ENCODE assay signal across 9 cellular contexts in genomic region chr3:180990494-180990893, GRCh38. TPM values are rescaled to one million over a fixed set of nuclear protein-coding genes. Genes with fewer than 3 reads are reported as not detected.
DNase-seq lines count a peak whose midpoint lies in the region; ATAC-seq and TF ChIP-seq lines count a peak whose summit lies in the region.
"Had no signal": no experiment of that assay in that cellular context is flagged by ENCODE, and none has a peak within 500 bp of the region (broad histone marks: within the 10 kb centered on the region; RNA-seq: fewer than 3 reads in every experiment).

No MANE protein-coding gene starts in this region.

- 9 to 16% (median 11%) methylated on average over 2 of the region's 2 CpGs for WGBS in spleen, 5 donors
- WGBS in mesendoderm (ENCODE audit: extremely low coverage, insufficient coverage, low lambda C conversion rate) = no CpG with 5 or more reads among the region's 2 CpGs

- H2BK5ac ChIP-seq in mesendoderm (ENCODE audit: low read length) = no peak overlapping the region

- no peak overlapping the region for H4K5ac ChIP-seq in mesendoderm (ENCODE audit: low read length)

- H3K4me2 ChIP-seq in mesendoderm (ENCODE audit: low read length) = no peak overlapping the region

- H3K79me1 ChIP-seq in mesendoderm (ENCODE audit: low read length) = peaks cover 3% of the 10 kb centered on the region

- TF ChIP-seq CTCF in HFF-Myc (IDR thresholded peaks at IDR 0.05; ENCODE audit: low read depth, low read length, missing control alignments) (no peak), fibroblast of pulmonary artery (IDR thresholded peaks at IDR 0.05; ENCODE audit: low read length, missing control alignments) (no peak), spleen (IDR thresholded peaks at IDR 0.05 in 8 of 11, conservative IDR thresholded peaks at IDR 0.05 in 3 of 11) (no peak)

- H3K36me3 ChIP-seq in SJCRH30 (peaks cover 3% of the 10 kb centered on the region; the same call in 1 of the 2 replicates), spleen (peaks cover 0 to 26% (median 17%) of the 10 kb centered on the region in 6 donors), mesendoderm (ENCODE audit: control insufficient read depth, insufficient read depth, low read length) (no peaks in the 10 kb centered on the region)

- no peak overlapping the region for H3K9ac ChIP-seq in mesendoderm (ENCODE audit: low read length)

- TF ChIP-seq POLR2A in spleen (IDR thresholded peaks at IDR 0.05) = no peak

- H3K27me3 ChIP-seq in SJCRH30 (no peaks in the 10 kb centered on the region), spleen (replicated peaks in 1 of 7) (no peaks in the 10 kb centered on the region), mesendoderm (ENCODE audit: insufficient read depth, low read length, poor library complexity) (no peaks in the 10 kb centered on the region)

- H3K4me3 ChIP-seq in HFF-Myc (replicated peaks; ENCODE audit: low read depth, low read length) = peak overlapping the region; percentile 76
- peak overlapping the region; percentile 76 for H3K4me3 ChIP-seq in SJCRH30
- peak overlapping the region; percentile 71 for H3K4me3 ChIP-seq in fibroblast of pulmonary artery (replicated peaks; ENCODE audit: low read depth, low read length)
- H3K4me3 ChIP-seq in spleen = peak overlapping the region in 6 of 8 donors; percentile 64 to 84 (median 70)
- no peak overlapping the region for H3K4me3 ChIP-seq in mesendoderm (ENCODE audit: low read length)

- H2BK120ac ChIP-seq in mesendoderm (ENCODE audit: low read depth, low read length) = no peak overlapping the region

- no peak for ATAC-seq in GM21360 (IDR thresholded peaks at IDR 0.05; ENCODE audit: unreplicated experiment)
- no peak for ATAC-seq in GM21737 (IDR thresholded peaks at IDR 0.05; ENCODE audit: unreplicated experiment)

- H3K27ac ChIP-seq in SJCRH30 (no peak overlapping the region), spleen (peak overlapping the region in 6 of 8 donors; percentile 79 to 89 (median 88)), mesendoderm (ENCODE audit: low read depth, low read length) (no peak overlapping the region)

- H3K18ac ChIP-seq in mesendoderm (ENCODE audit: low read length) = no peak overlapping the region

- H2AK5ac ChIP-seq in mesendoderm (ENCODE audit: low read length) = no peak overlapping the region

- no peak overlapping the region for H3K23ac ChIP-seq in mesendoderm (ENCODE audit: low read length)

- DNase-seq in HFF-Myc (ENCODE audit: extremely low read depth, low read depth) (no peak), SJCRH30 (no peak), fibroblast of pulmonary artery (ENCODE audit: low read depth) (no peak), spleen (no peak), amniotic stem cell (lab: John Stamatoyannopoulos, UW) (no peak), mesendoderm (no peak)
- DNase-seq: effector CD8-positive, alpha-beta T cell had no signal

- intact Hi-C loops in spleen (cut with DNase I; ENCODE audit: low total_unique reads) = no loop called here

- H3K4ac ChIP-seq in mesendoderm (ENCODE audit: low read depth, low read length) = no peak overlapping the region

- peaks cover 2% of the 10 kb centered on the region for H3K79me2 ChIP-seq in mesendoderm (ENCODE audit: control insufficient read depth, insufficient read depth, low read length)

- H3K9me3 ChIP-seq in SJCRH30 (replicated peaks) (no peaks in the 10 kb centered on the region), spleen (no peaks in the 10 kb centered on the region)

- H4K8ac ChIP-seq in mesendoderm (ENCODE audit: low read depth, low read length) = no peak overlapping the region

- no peak overlapping the region for H3K56ac ChIP-seq in mesendoderm (ENCODE audit: low read length)

- H3K4me1 ChIP-seq in SJCRH30 (no peaks in the 10 kb centered on the region), spleen (peaks cover 16 to 43% (median 29%) of the 10 kb centered on the region in 6 donors), mesendoderm (ENCODE audit: control insufficient read depth, low read depth, low read length) (no peaks in the 10 kb centered on the region)

- no peak overlapping the region for H2BK15ac ChIP-seq in mesendoderm (replicated peaks; ENCODE audit: low read depth)

RNA-seq across cellular contexts. Expression of gene DNAJC19, which starts 1.0 kb away (rescaled TPM):
- total RNA-seq in SJCRH30 (2014; rRNA removed; shearing (Covaris generic)) = 23.2 and 31.7 TPM in 2 replicates
- total RNA-seq in spleen = 10 to 100 TPM; 27.6 to 54.0 (median 35.8) TPM
- polyA plus RNA-seq in spleen = 10 to 100 TPM; 38.1 to 45.1 (median 42.5) TPM
- polyA plus RNA-seq in mesendoderm (2013, experiment 1 of 2) = 215 TPM
- 197 TPM for polyA plus RNA-seq in mesendoderm (2013, experiment 2 of 2)

Comparison
In these comparisons a context has a peak if more than half of its experiments do, and no peak if none do; other contexts are left out.
1. H3K27ac ChIP-seq: peak in spleen (6 of 8); none in SJCRH30 (single experiment) and mesendoderm (single experiment).